Comparison of ENCODE assay signal across 2 cellular contexts in the genomic region with DNA sequence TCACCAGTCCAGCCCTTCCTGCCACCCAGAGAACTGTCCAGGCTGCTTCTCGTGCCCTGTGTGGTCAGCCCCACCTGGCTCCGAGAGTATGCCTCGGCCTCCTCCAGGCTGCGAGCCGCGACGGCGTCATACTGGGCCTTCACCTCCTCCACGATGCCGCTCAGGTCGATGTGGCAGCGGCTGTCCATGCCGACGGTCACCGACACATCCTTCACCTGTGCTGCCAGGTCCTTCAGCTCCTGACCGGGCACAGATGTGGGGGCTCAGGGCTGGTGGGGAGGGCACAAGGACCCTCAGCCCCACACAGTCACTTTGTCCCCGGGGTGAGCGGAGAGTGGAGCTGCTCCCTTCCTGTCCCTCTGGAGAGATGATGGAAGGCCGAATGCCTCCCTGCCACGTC.
TF ChIP-seq lines count a peak whose summit lies in the region.

No MANE protein-coding gene starts in this region.

TF ChIP-seq in H1, 55 proteins besides CTCF, POLR2A, EP300 and RAD21:
- TF ChIP-seq CEBPB (IDR thresholded peaks at IDR 0.05; ENCODE audit: low read depth, low read length) = no peak
- TF ChIP-seq TEAD4 (IDR thresholded peaks at IDR 0.05; ENCODE audit: low read depth, low read length) = no peak
- TF ChIP-seq NANOG (IDR thresholded peaks at IDR 0.05; ENCODE audit: insufficient read depth, low read depth, low read length, poor library complexity, severe bottlenecking) = no peak
- TF ChIP-seq RBBP5 (IDR thresholded peaks at IDR 0.05; ENCODE audit: borderline replicate concordance, low read depth, low read length) = no peak
- no peak for TF ChIP-seq SP2 (IDR thresholded peaks at IDR 0.05; ENCODE audit: low read length)
- TF ChIP-seq YY1 (IDR thresholded peaks at IDR 0.05; ENCODE audit: low read depth, low read length) = no peak
- TF ChIP-seq PHF8 (conservative IDR thresholded peaks at IDR 0.05; ENCODE audit: low read depth, low read length) = no peak
- TF ChIP-seq TAF1 (IDR thresholded peaks at IDR 0.05; ENCODE audit: low read depth, low read length) = no peak
- no peak for TF ChIP-seq SAP30 (IDR thresholded peaks at IDR 0.05; ENCODE audit: insufficient read depth, insufficient replicate concordance, low read length)
- TF ChIP-seq NRF1 (IDR thresholded peaks at IDR 0.05; ENCODE audit: low read depth, low read length) = no peak
- TF ChIP-seq SIN3A (conservative IDR thresholded peaks at IDR 0.05 in 1 of 2, IDR thresholded peaks at IDR 0.05 in 1 of 2; ENCODE audit: low read depth in 1 of 2, low read length in 2 of 2) = no peak

TF ChIP-seq in GM12891, 5 proteins besides CTCF, POLR2A, EP300 and RAD21:
- TF ChIP-seq SPI1 (IDR thresholded peaks at IDR 0.05; ENCODE audit: low read depth, low read length) (no peak), TAF1 (IDR thresholded peaks at IDR 0.05; ENCODE audit: low read depth, low read length) (no peak), POU2F2 (IDR thresholded peaks at IDR 0.05; ENCODE audit: low read depth, low read length) (no peak), POLR2AphosphoS5 (IDR thresholded peaks at IDR 0.05; ENCODE audit: low read depth, low read length) (no peak)
TF ChIP-seq in GM12891: peak in this region for 0.
